In genomic region chr1:157450106-157450505, GRCh38 we compare ENCODE assay signal across 30 cellular contexts.
"Had no signal": no experiment of that assay in that cellular context is flagged by ENCODE, and none has a peak within 500 bp of the region (broad histone marks: within the 10 kb centered on the region; RNA-seq: fewer than 3 reads in every experiment).

No MANE protein-coding gene starts in this region.

- H3K9me3 ChIP-seq: body of pancreas, breast epithelium, SJSA1, SK-N-SH had no signal

- H3K27ac Mint-ChIP-seq: activated CD4-positive, alpha-beta T cell treated with anti-CD3 and anti-CD28 coated beads, Interleukin-2, amount 10 ng/mL, durations not matched to agents 24 days and 14 days; activated CD8-positive, alpha-beta T cell treated with anti-CD3 and anti-CD28 coated beads for 36 hours; activated naive CD8-positive, alpha-beta T cell treated with anti-CD3 and anti-CD28 coated beads for 36 hours; activated T-cell treated with anti-CD3 and anti-CD28 coated beads, Interleukin-2, amount 50 U/mL, for 72 hours; activated T-helper 17 cell treated with anti-CD3 and anti-CD28 coated beads, Interleukin-2, amount 50 U/mL, for 72 hours had no signal

- H3K4me3 ChIP-seq: body of pancreas, breast epithelium, SJSA1 had no signal

- H3K27ac ChIP-seq: body of pancreas, breast epithelium, KMS-11, SJSA1, VCaP had no signal

- ATAC-seq: activated CD8-positive, alpha-beta T cell treated with anti-CD3 and anti-CD28 coated beads for 36 hours; activated T-cell treated with anti-CD3 and anti-CD28 coated beads, Interleukin-2, amount 50 U/mL, for 72 hours; activated T-helper 17 cell treated with anti-CD3 and anti-CD28 coated beads, Interleukin-2, amount 50 U/mL, for 72 hours; body of pancreas; Panc1 had no signal

- H3K36me3 Mint-ChIP-seq: activated naive CD8-positive, alpha-beta T cell treated with anti-CD3 and anti-CD28 coated beads for 36 hours had no signal

- H3K4me3 Mint-ChIP-seq: activated CD4-positive, alpha-beta T cell treated with anti-CD3 and anti-CD28 coated beads, Interleukin-2, amount 10 ng/mL, durations not matched to agents 24 days and 14 days; activated CD8-positive, alpha-beta T cell treated with anti-CD3 and anti-CD28 coated beads for 36 hours; activated naive CD8-positive, alpha-beta T cell treated with anti-CD3 and anti-CD28 coated beads for 36 hours; activated T-cell treated with anti-CD3 and anti-CD28 coated beads, Interleukin-2, amount 50 U/mL, for 72 hours; activated T-helper 17 cell treated with anti-CD3 and anti-CD28 coated beads, Interleukin-2, amount 50 U/mL, for 72 hours had no signal

- H3K9me3 Mint-ChIP-seq: activated CD4-positive, alpha-beta T cell treated with anti-CD3 and anti-CD28 coated beads, Interleukin-2, amount 10 ng/mL, durations not matched to agents 24 days and 14 days; activated CD8-positive, alpha-beta T cell treated with anti-CD3 and anti-CD28 coated beads for 36 hours; activated naive CD8-positive, alpha-beta T cell treated with anti-CD3 and anti-CD28 coated beads for 36 hours; activated T-cell treated with anti-CD3 and anti-CD28 coated beads, Interleukin-2, amount 50 U/mL, for 72 hours; activated T-helper 17 cell treated with anti-CD3 and anti-CD28 coated beads, Interleukin-2, amount 50 U/mL, for 72 hours had no signal

- H3K27me3 Mint-ChIP-seq: activated CD8-positive, alpha-beta T cell treated with anti-CD3 and anti-CD28 coated beads for 36 hours; activated naive CD8-positive, alpha-beta T cell treated with anti-CD3 and anti-CD28 coated beads for 36 hours had no signal

- H3K36me3 ChIP-seq: breast epithelium, SJSA1 had no signal

- H3K4me1 ChIP-seq: body of pancreas, breast epithelium, SJSA1 had no signal

- DNase-seq: activated CD4-positive, alpha-beta T cell treated with anti-CD3 and anti-CD28 coated beads, Interleukin-2, amount 10 ng/mL, durations not matched to agents 24 days and 14 days; activated CD4-positive, alpha-beta T cell treated with anti-CD3 and anti-CD28 coated beads, Interleukin-2, amount 50 U/mL, for 4 hours; activated CD8-positive, alpha-beta T cell treated with anti-CD3 and anti-CD28 coated beads for 36 hours; activated effector memory CD4-positive, alpha-beta T cell treated with anti-CD3 and anti-CD28 coated beads, Interleukin-2, amount 50 U/mL, for 16 hours; activated naive CD4-positive, alpha-beta T cell; activated naive CD4-positive, alpha-beta T cell treated with anti-CD3 and anti-CD28 coated beads, Interleukin-2, amount 50 U/mL, for 16 hours; activated naive CD8-positive, alpha-beta T cell treated with anti-CD3 and anti-CD28 coated beads for 36 hours; activated T-cell treated with anti-CD3 and anti-CD28 coated beads, Interleukin-2, amount 50 U/mL, for 1 hour; activated T-cell treated with anti-CD3 and anti-CD28 coated beads, Interleukin-2, amount 50 U/mL, for 72 hours; body of pancreas; MM.1S; MV-4-11; NCI-H1092; NCI-H1436 treated with DMSO at 0.1 percent for 48 hours; NCI-H1694 treated with DMSO at 0.1 percent for 48 hours; NCI-H2029; NCI-H345; NCI-H526 treated with DMSO at 0.1 percent for 48 hours; NCI-H774; SHP77 treated with DMSO at 0.1 percent for 48 hours; SK-N-SH; T-helper 1 cell; T-helper 2 cell; T-helper 9 cell had no signal

- H3K4me1 Mint-ChIP-seq: activated CD4-positive, alpha-beta T cell treated with anti-CD3 and anti-CD28 coated beads, Interleukin-2, amount 10 ng/mL, durations not matched to agents 24 days and 14 days; activated naive CD8-positive, alpha-beta T cell treated with anti-CD3 and anti-CD28 coated beads for 36 hours; activated T-helper 17 cell treated with anti-CD3 and anti-CD28 coated beads, Interleukin-2, amount 50 U/mL, for 72 hours had no signal

- H3K27me3 ChIP-seq: body of pancreas, breast epithelium, SJSA1 had no signal
